16 cellular contexts compared by ENCODE assay signal in genomic region chr7:19194417-19194816, GRCh38. TPM values are rescaled to one million over a fixed set of nuclear protein-coding genes. Genes with fewer than 3 reads are reported as not detected.
"Had no signal": no experiment of that assay in that cellular context is flagged by ENCODE, and none has a peak within 500 bp of the region (broad histone marks: within the 10 kb centered on the region; RNA-seq: fewer than 3 reads in every experiment).

No MANE protein-coding gene starts in this region.

RNA-seq across cellular contexts. Expression of gene FERD3L, which starts 49.2 kb away (rescaled TPM):
- total RNA-seq: activated CD8-positive, alpha-beta memory T cell treated with anti-CD3 and anti-CD28 coated beads for 36 hours; activated T-cell treated with anti-CD3 and anti-CD28 coated beads, Interleukin-2, amount 50 U/mL, for 4 hours; activated T-helper 2 cell treated with anti-CD3 and anti-CD28 coated beads, Interferon-gamma antibody, Interleukin-2, Interleukin-4, amounts not matched to agents 10 μg/mL and 5 μg/mL and 100 μg/mL, durations not matched to agents 14 hours and 24 hours and 36 hours; adrenal gland; ascending aorta; cardiac septum; dermis blood vessel endothelial cell; esophagus squamous epithelium; gastroesophageal sphincter; heart left ventricle; liver; mucosa of descending colon; ovary; psoas muscle; right cardiac atrium; T-helper 17 cell had no signal
- polyA plus RNA-seq: adrenal gland, heart left ventricle, liver, ovary, psoas muscle, right cardiac atrium had no signal
